In the genomic region with DNA sequence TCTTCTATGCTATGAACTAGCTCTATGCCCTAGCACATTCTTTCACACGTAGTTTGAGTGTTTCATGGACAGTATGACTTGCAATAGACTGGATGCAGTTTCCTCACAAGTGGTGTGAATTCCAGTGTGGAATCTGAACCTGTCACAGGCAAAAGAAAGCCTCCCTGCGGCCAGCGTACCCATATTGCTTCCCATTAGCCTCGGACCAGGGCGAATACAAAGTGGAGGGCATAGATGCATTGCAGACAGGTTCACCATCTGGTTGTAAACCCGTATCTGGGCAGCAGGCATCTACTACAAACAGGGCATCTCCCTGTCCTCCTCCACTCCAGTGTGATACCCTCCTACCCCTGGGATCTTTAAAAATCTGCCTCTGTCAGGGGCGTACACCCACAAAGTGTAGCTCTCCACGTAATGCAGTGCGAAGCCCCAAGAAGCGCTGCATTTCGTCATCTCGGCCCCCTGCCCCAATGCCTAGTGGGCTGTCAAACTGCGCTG, we compare ENCODE assay signal across 6 cellular contexts. TPM values are rescaled to one million over a fixed set of nuclear protein-coding genes. Genes with fewer than 3 reads are reported as not detected.
A peak's percentile ranks its signal among the peaks of the same experiment; 100 is the strongest.
DNase-seq lines count a peak whose midpoint lies in the region; TF ChIP-seq lines count a peak whose summit lies in the region.

No MANE protein-coding gene starts in this region.

- H3K27me3 Mint-ChIP-seq in nephron progenitor cell (ENCODE audit: low read depth, poor library complexity): peaks cover 3% of the 10 kb centered on the region

- peaks cover 16% of the 10 kb centered on the region for H3K4me1 Mint-ChIP-seq in nephron progenitor cell

- peak overlapping the region; percentile 98 for H3K4me2 ChIP-seq in fibroblast of lung (ENCODE audit: extremely low read depth, insufficient read depth, low read length)

- DNase-seq in NB4 (ENCODE audit: low read depth) (no peak), fibroblast of lung (ENCODE audit: low read depth in 2 of 2) (no peak), substantia nigra (lab: John Stamatoyannopoulos, UW) (peak in 1 of 49 donors; percentile 55), nephron progenitor cell (no peak)
- no peak for DNase-seq in stimulated activated CD4-positive, alpha-beta T cell treated with anti-CD3 and anti-CD28 coated beads, Interleukin-4, amount 100 ng/mL, for 4 hours
- no peak for DNase-seq in stimulated activated CD4-positive, alpha-beta T cell treated with anti-CD3 and anti-CD28 coated beads, Interleukin-4, amount 100 ng/mL, for 24 hours

- no peak overlapping the region for H3K4me3 Mint-ChIP-seq in nephron progenitor cell

- H3K36me3 Mint-ChIP-seq in nephron progenitor cell (ENCODE audit: low read depth): no peaks in the 10 kb centered on the region

- peak overlapping the region; percentile 98 for H3K27ac ChIP-seq in fibroblast of lung (ENCODE audit: insufficient read depth, low read length)
- peak overlapping the region; percentile 100 for H3K27ac ChIP-seq in substantia nigra (ENCODE audit: low read depth, low read length, poor library complexity, severe bottlenecking)

- H3K9ac ChIP-seq in fibroblast of lung (ENCODE audit: insufficient read depth, low read length): peak overlapping the region; percentile 67

- TF ChIP-seq POLR2A in NB4 (IDR thresholded peaks at IDR 0.05; ENCODE audit: extremely low read depth, insufficient read length): no peak

- no peak for TF ChIP-seq CTCF in NB4 (IDR thresholded peaks at IDR 0.05; ENCODE audit: low read depth, low read length)
- TF ChIP-seq CTCF in fibroblast of lung (conservative IDR thresholded peaks at IDR 0.05 in 1 of 2, IDR thresholded peaks at IDR 0.05 in 1 of 2; ENCODE audit: low read depth in 1 of 2, low read length in 2 of 2): no peak
- no peak for TF ChIP-seq CTCF in nephron progenitor cell (IDR thresholded peaks at IDR 0.05)

- peak overlapping the region; percentile 95 for H2AFZ ChIP-seq in fibroblast of lung (ENCODE audit: low read length)

- peaks cover 8% of the 10 kb centered on the region for H3K36me3 ChIP-seq in fibroblast of lung (ENCODE audit: control insufficient read depth, insufficient read depth, low read length)

- peaks cover 13% of the 10 kb centered on the region for H3K4me1 ChIP-seq in fibroblast of lung (ENCODE audit: control insufficient read depth, extremely low read depth, insufficient read depth, low read length)

- peaks cover 29% of the 10 kb centered on the region for H3K79me2 ChIP-seq in fibroblast of lung (ENCODE audit: control insufficient read depth, insufficient read depth, low read length)

- H3K27me3 ChIP-seq in fibroblast of lung (ENCODE audit: control insufficient read depth, insufficient read depth, low read length): no peaks in the 10 kb centered on the region

- H3K27ac Mint-ChIP-seq in nephron progenitor cell: no peak overlapping the region

- H4K20me1 ChIP-seq in fibroblast of lung (ENCODE audit: control insufficient read depth, extremely low read depth, insufficient read depth, low read length): no peaks in the 10 kb centered on the region

- H3K4me3 ChIP-seq in NB4 (ENCODE audit: low read depth, low read length) (peak overlapping the region; percentile 51), fibroblast of lung (replicated peaks in 1 of 4; ENCODE audit: control extremely low read depth in 1 of 4, insufficient read depth in 1 of 4, low read depth in 3 of 4, low read length in 4 of 4) (peak overlapping the region; percentile 57 to 89 (median 69))

- H3K9me3 Mint-ChIP-seq in nephron progenitor cell: no peaks in the 10 kb centered on the region

- no peaks in the 10 kb centered on the region for H3K9me3 ChIP-seq in fibroblast of lung (ENCODE audit: control insufficient read depth, insufficient read depth, low read depth, low read length)

RNA-seq across cellular contexts. Expression of a gene that starts 1.4 kb away (rescaled TPM):
- 16.7 and 23.6 TPM in 2 replicates for total RNA-seq in fibroblast of lung
- polyA plus RNA-seq in fibroblast of lung: 8.5 and 14.5 TPM in 2 replicates
- 32.9 and 41.3 TPM in 2 replicates for polyA plus RNA-seq in fibroblast of lung (2012)
- 36.6 and 51.1 TPM in 2 replicates for polyA minus RNA-seq in fibroblast of lung (ENCODE audit: low replicate concordance)

RNA-seq across cellular contexts. Expression of a gene that starts 12.8 kb away (rescaled TPM):
- total RNA-seq in fibroblast of lung: 13.2 and 14.1 TPM in 2 replicates
- polyA plus RNA-seq in fibroblast of lung: 35.3 and 36.3 TPM in 2 replicates
- polyA plus RNA-seq in fibroblast of lung (2012): 37.5 and 44.0 TPM in 2 replicates
- 36.3 and 46.2 TPM in 2 replicates for polyA minus RNA-seq in fibroblast of lung (ENCODE audit: low replicate concordance)

RNA-seq across cellular contexts. Expression of a gene that starts 25.3 kb away (rescaled TPM):
- total RNA-seq in fibroblast of lung: 8.7 and 11.6 TPM in 2 replicates
- polyA plus RNA-seq in fibroblast of lung: 21.7 and 30.6 TPM in 2 replicates
- 32.3 and 41.3 TPM in 2 replicates for polyA plus RNA-seq in fibroblast of lung (2012)
- polyA minus RNA-seq in fibroblast of lung (ENCODE audit: low replicate concordance): 45.4 and 93.0 TPM in 2 replicates

RNA-seq across cellular contexts. Expression of a gene that starts 34.2 kb away (rescaled TPM):
- 0.17 and 0.26 TPM in 2 replicates for total RNA-seq in fibroblast of lung
- 0.39 and 0.54 TPM in 2 replicates for polyA plus RNA-seq in fibroblast of lung
- polyA plus RNA-seq in fibroblast of lung (2012): 1.5 and 1.6 TPM in 2 replicates
- polyA minus RNA-seq in fibroblast of lung (ENCODE audit: low replicate concordance): 0.48 and 4.3 TPM in 2 replicates

RNA-seq across cellular contexts. Expression of a gene that starts 34.7 kb away (rescaled TPM):
- total RNA-seq in fibroblast of lung: 25.9 and 32.1 TPM in 2 replicates
- polyA plus RNA-seq in fibroblast of lung: 20.1 and 34.1 TPM in 2 replicates
- 25.4 and 52.0 TPM in 2 replicates for polyA plus RNA-seq in fibroblast of lung (2012)
- 79.3 and 108 TPM in 2 replicates for polyA minus RNA-seq in fibroblast of lung (ENCODE audit: low replicate concordance)
